ENCODE assay signal across 8 cellular contexts in genomic region chr5:40679998-40680681, GRCh38. TPM values are rescaled to one million over a fixed set of nuclear protein-coding genes. Genes with fewer than 3 reads are reported as not detected.
DNase-seq lines count a peak whose midpoint lies in the region; ATAC-seq and TF ChIP-seq lines count a peak whose summit lies in the region.

No MANE protein-coding gene starts in this region.

- H2AFZ ChIP-seq in osteoblast (ENCODE audit: low read length) = peak overlapping the region; percentile 81

- H3K4me1 Mint-ChIP-seq in activated B cell treated with CpG ODN at 0.5 μM for 24 hours = peaks cover 55% of the 10 kb centered on the region

- H3K27ac Mint-ChIP-seq in activated B cell treated with CpG ODN at 0.5 μM for 24 hours = peak overlapping the region; percentile 92

- no peaks in the 10 kb centered on the region for H3K27me3 ChIP-seq in osteoblast (ENCODE audit: insufficient read depth, low read length)

- no peak overlapping the region for H3K27ac ChIP-seq in osteoblast (ENCODE audit: low read depth, low read length)

- H3K4me1 ChIP-seq in osteoblast (ENCODE audit: insufficient read depth, low read length) = peaks cover 56% of the 10 kb centered on the region

- H3K4me3 ChIP-seq in fibroblast of mammary gland (ENCODE audit: control insufficient read depth, low read depth, low read length) = peak overlapping the region; percentile 73
- H3K4me3 ChIP-seq in osteoblast (ENCODE audit: insufficient read depth, low read length) = peak overlapping the region; percentile 81

- H3K79me2 ChIP-seq in osteoblast (ENCODE audit: insufficient read depth, low read length) = peaks cover 51% of the 10 kb centered on the region

- no peaks in the 10 kb centered on the region for H3K9me3 ChIP-seq in osteoblast (ENCODE audit: low read depth, low read length)

- intact Hi-C loops in activated B cell treated with CpG ODN at 0.5 μM for 24 hours (cut with micrococcal nuclease) = loop anchor here (1.0 to 5.0 kb wide), 15 partner anchors 27 to 528 kb away; partner anchors contain the start of genes RPL37 and TTC33

- H4K20me1 ChIP-seq in osteoblast (ENCODE audit: insufficient read depth, low read length) = no peaks in the 10 kb centered on the region

- H3K27me3 Mint-ChIP-seq in activated B cell treated with CpG ODN at 0.5 μM for 24 hours = no peaks in the 10 kb centered on the region

- peak; percentile 30 for ATAC-seq in HG03108 (IDR thresholded peaks at IDR 0.05; ENCODE audit: unreplicated experiment)
- ATAC-seq in activated B cell treated with CpG ODN at 0.5 μM for 24 hours (ENCODE audit: low read depth) = peak; percentile 12

- peak overlapping the region; percentile 96 for H3K4me2 ChIP-seq in osteoblast (ENCODE audit: insufficient read depth, low read length)

- H3K4me3 Mint-ChIP-seq in activated B cell treated with CpG ODN at 0.5 μM for 24 hours = peak overlapping the region; percentile 98

- POLR2A ChIA-PET in activated B cell treated with CpG ODN at 0.5 μM for 24 hours (lab: Charles Lee) = interaction anchor here (0.7 to 3.9 kb wide), 18 partner anchors 8 to 487 kb away, joined by 3 to 32 read pairs (median 4); partner anchors contain the start of gene RPL37

- H3K36me3 ChIP-seq in osteoblast (ENCODE audit: insufficient read depth, low read length) = no peaks in the 10 kb centered on the region

- no peaks in the 10 kb centered on the region for H3K9me3 Mint-ChIP-seq in activated B cell treated with CpG ODN at 0.5 μM for 24 hours

- DNase-seq in activated CD8-positive, alpha-beta memory T cell treated with anti-CD3 and anti-CD28 coated beads for 24 hours = peak; percentile 82
- no peak for DNase-seq in activated CD8-positive, alpha-beta memory T cell treated with anti-CD3 and anti-CD28 coated beads, Interleukin-2, amount 50 U/mL, for 4 hours
- DNase-seq in activated B cell treated with CpG ODN at 0.5 μM for 24 hours = peak; percentile 32
- no peak for DNase-seq in fibroblast of mammary gland (ENCODE audit: low read depth)
- no peak for DNase-seq in osteoblast (ENCODE audit: insufficient read length, low spot score, missing footprints)
- DNase-seq in NCI-H128 (lab: John Stamatoyannopoulos, UW; ENCODE audit: unreplicated experiment) = no peak
- DNase-seq in epidermal melanocyte (ENCODE audit: insufficient read length, low spot score) = no peak

- H3K36me3 Mint-ChIP-seq in activated B cell treated with CpG ODN at 0.5 μM for 24 hours (ENCODE audit: low read depth) = peaks cover 50% of the 10 kb centered on the region

- CTCF ChIA-PET in activated B cell treated with CpG ODN at 0.5 μM for 24 hours (lab: Charles Lee) = interaction anchor here (1.3 to 4.9 kb wide), 4 partner anchors 11 to 731 kb away, joined by 3 to 20 read pairs (median 10); no protein-coding TSS in a partner anchor

- no peak for TF ChIP-seq CTCF in activated B cell treated with CpG ODN at 0.5 μM for 24 hours (IDR thresholded peaks at IDR 0.05)
- no peak for TF ChIP-seq CTCF in fibroblast of mammary gland (conservative IDR thresholded peaks at IDR 0.05; ENCODE audit: control insufficient read depth, insufficient read depth, low read depth, low read length)
- TF ChIP-seq CTCF in osteoblast (IDR thresholded peaks at IDR 0.05; ENCODE audit: extremely low read depth, low read depth, low read length) = no peak

RNA-seq across cellular contexts. Expression of gene PTGER4, which starts 0.4 kb away (rescaled TPM):
- total RNA-seq in activated B cell treated with CpG ODN at 0.5 μM for 24 hours = 66.3 and 73.3 TPM in 2 replicates
- total RNA-seq in osteoblast = 10.6 and 15.2 TPM in 2 replicates

Comparison
In these comparisons a context has a peak if more than half of its experiments do, and no peak if none do; other contexts are left out.
1. DNase-seq: peak in activated CD8-positive, alpha-beta memory T cell treated with anti-CD3 and anti-CD28 coated beads for 24 hours (single experiment) and activated B cell treated with CpG ODN at 0.5 μM for 24 hours (single experiment); none in activated CD8-positive, alpha-beta memory T cell treated with anti-CD3 and anti-CD28 coated beads, Interleukin-2, amount 50 U/mL, for 4 hours (single experiment), fibroblast of mammary gland (single experiment), osteoblast (single experiment), NCI-H128 (single experiment) and epidermal melanocyte (single experiment).